In the genomic region with DNA sequence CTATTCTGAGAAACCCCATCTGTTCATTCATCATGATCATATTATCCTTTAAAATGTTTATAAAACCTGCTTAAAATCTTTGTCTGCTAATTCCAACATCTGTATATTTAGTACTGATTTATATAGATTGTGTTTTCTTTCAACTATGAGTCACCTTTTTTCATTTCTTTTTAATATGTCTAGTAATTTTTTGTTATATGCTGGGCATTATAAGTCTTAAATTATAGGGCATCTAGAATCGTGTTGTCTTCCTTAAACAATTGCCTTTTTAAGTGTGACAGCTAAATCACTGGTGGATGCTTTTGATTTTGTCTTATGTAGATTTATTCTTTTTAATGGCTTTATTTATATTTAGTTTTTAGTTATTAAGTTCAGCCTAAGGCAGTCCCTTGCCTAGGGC, we compare ENCODE assay signal across 35 cellular contexts.
"Had no signal": no experiment of that assay in that cellular context is flagged by ENCODE, and none has a peak within 500 bp of the region (broad histone marks: within the 10 kb centered on the region; RNA-seq: fewer than 3 reads in every experiment).

No MANE protein-coding gene starts in this region.

- H3K4me3 ChIP-seq: MG63 had no signal

- H3K36me3 ChIP-seq: MG63 had no signal

- H3K9me3 ChIP-seq: MG63 had no signal

- DNase-seq: Karpas-422, MG63, MM.1S, MV-4-11, NCI-H1048, NCI-H1092, NCI-H1092 treated with DMSO at 0.1 percent for 48 hours, NCI-H1105, NCI-H1105 treated with DMSO at 0.1 percent for 48 hours, NCI-H1417, NCI-H1417 treated with DMSO at 0.1 percent for 48 hours, NCI-H1436, NCI-H1436 treated with DMSO at 0.1 percent for 48 hours, NCI-H146, NCI-H1694, NCI-H1694 treated with DMSO at 0.1 percent for 48 hours, NCI-H187, NCI-H187 treated with DMSO at 0.1 percent for 48 hours, NCI-H1930, NCI-H2029, NCI-H2029 treated with DMSO at 0.1 percent for 48 hours, NCI-H2081, NCI-H2081 treated with DMSO at 0.1 percent for 48 hours, NCI-H2107, NCI-H2171, NCI-H2171 treated with DMSO at 0.1 percent for 48 hours, NCI-H2227 treated with DMSO at 0.1 percent for 48 hours, NCI-H226, NCI-H345, NCI-H446, NCI-H446 treated with DMSO at 0.1 percent for 48 hours, NCI-H510A, NCI-H510A treated with DMSO at 0.1 percent for 48 hours, NCI-H524, NCI-H524 treated with DMSO at 0.1 percent for 48 hours had no signal
